ENCODE assay signal across 1 cellular context in genomic region chr14:103100281-103101121, GRCh38.
TF ChIP-seq lines count a peak whose summit lies in the region.

No MANE protein-coding gene starts in this region.

TF ChIP-seq in HepG2, 621 proteins besides CTCF, POLR2A, EP300 and RAD21 (continued from another document and continues in another):
- peak in 1 of 2 experiments; percentile 92; a peak in 2 of 4 replicates for TF ChIP-seq ATF4 (CRISPR knock-in tag; IDR thresholded peaks at IDR 0.05)
- peak; percentile 69; the same call in 1 of the 2 replicates for TF ChIP-seq ZNF777 (CRISPR knock-in tag; IDR thresholded peaks at IDR 0.05)
- TF ChIP-seq ZNF644 (CRISPR knock-in tag; IDR thresholded peaks at IDR 0.05; ENCODE audit: low read depth), result 0 out of 2 replicates have a peak, but pooled peaks have one; percentile 7
- TF ChIP-seq DMAP1 (CRISPR knock-in tag; IDR thresholded peaks at IDR 0.05), result no peak; the same call in 1 of the 2 replicates
- peak; percentile 57 for TF ChIP-seq DRAP1 (CRISPR knock-in tag; IDR thresholded peaks at IDR 0.05)
- TF ChIP-seq ATM (IDR thresholded peaks at IDR 0.05; ENCODE audit: borderline replicate concordance), result no peak
- TF ChIP-seq SMC3 (IDR thresholded peaks at IDR 0.05; ENCODE audit: low read length), result no peak
- peak; percentile 83 for TF ChIP-seq ZNF691 (CRISPR knock-in tag; IDR thresholded peaks at IDR 0.05; ENCODE audit: borderline replicate concordance, low read depth)
- no peak for TF ChIP-seq MAFG (CRISPR knock-in tag; IDR thresholded peaks at IDR 0.05)
- TF ChIP-seq RERE (CRISPR knock-in tag; IDR thresholded peaks at IDR 0.05; ENCODE audit: low read depth), result peak; percentile 70
- peak; percentile 92 for TF ChIP-seq ZNF263 (CRISPR knock-in tag; IDR thresholded peaks at IDR 0.05)
- no peak for TF ChIP-seq REXO4 (CRISPR knock-in tag; IDR thresholded peaks at IDR 0.05; ENCODE audit: borderline replicate concordance)
- TF ChIP-seq SOX6 (IDR thresholded peaks at IDR 0.05), result no peak
- peak; percentile 89 for TF ChIP-seq SOX6 (CRISPR knock-in tag; IDR thresholded peaks at IDR 0.05)
- TF ChIP-seq CREB1 (IDR thresholded peaks at IDR 0.05), result no peak
- peak; percentile 58; the same call in 1 of the 2 replicates for TF ChIP-seq CREB1 (CRISPR knock-in tag; IDR thresholded peaks at IDR 0.05)
- TF ChIP-seq ZNF879 (CRISPR knock-in tag; IDR thresholded peaks at IDR 0.05), result no peak
- no peak for TF ChIP-seq KIAA2018 (CRISPR knock-in tag; IDR thresholded peaks at IDR 0.05; ENCODE audit: borderline replicate concordance)
- TF ChIP-seq HOXA9 (CRISPR knock-in tag; IDR thresholded peaks at IDR 0.05; ENCODE audit: borderline replicate concordance), result no peak
- no peak for TF ChIP-seq E2F2 (CRISPR knock-in tag; IDR thresholded peaks at IDR 0.05; ENCODE audit: borderline replicate concordance)
- peak; percentile 71 for TF ChIP-seq PITX1 (CRISPR knock-in tag; IDR thresholded peaks at IDR 0.05)
- no peak for TF ChIP-seq ZNF468 (CRISPR knock-in tag; IDR thresholded peaks at IDR 0.05)
- no peak; the same call in 1 of the 2 replicates for TF ChIP-seq E2F5 (CRISPR knock-in tag; conservative IDR thresholded peaks at IDR 0.05)
- no peak for TF ChIP-seq ZNF776 (CRISPR knock-in tag; IDR thresholded peaks at IDR 0.05)
- 0 out of 2 replicates have a peak, but pooled peaks have one; percentile 21 for TF ChIP-seq ZNF367 (CRISPR knock-in tag; IDR thresholded peaks at IDR 0.05; ENCODE audit: borderline replicate concordance)
- peak; percentile 77; the same call in 1 of the 2 replicates for TF ChIP-seq ZSCAN22 (CRISPR knock-in tag; IDR thresholded peaks at IDR 0.05)
- TF ChIP-seq CHD2 (IDR thresholded peaks at IDR 0.05; ENCODE audit: low read depth, low read length), result no peak
- TF ChIP-seq ZNF687 (CRISPR knock-in tag; IDR thresholded peaks at IDR 0.05), result peak; percentile 93
- peak; percentile 95 for TF ChIP-seq GATAD2A (CRISPR knock-in tag; IDR thresholded peaks at IDR 0.05)
- TF ChIP-seq ZFP36L2 (CRISPR knock-in tag; IDR thresholded peaks at IDR 0.05), result no peak
- TF ChIP-seq ZNF639 (CRISPR knock-in tag; conservative IDR thresholded peaks at IDR 0.05), result peak; percentile 58; the same call in 1 of the 2 replicates
- peak; percentile 91 for TF ChIP-seq ZNF510 (CRISPR knock-in tag; IDR thresholded peaks at IDR 0.05; ENCODE audit: low read depth)
- TF ChIP-seq KAT2B (IDR thresholded peaks at IDR 0.05; ENCODE audit: borderline replicate concordance, low read depth, low read length), result no peak
